In genomic region chr6:32129297-32130088, GRCh38 we compare ENCODE assay signal across 8 cellular contexts. TPM values are rescaled to one million over a fixed set of nuclear protein-coding genes. Genes with fewer than 3 reads are reported as not detected.
A peak's percentile ranks its signal among the peaks of the same experiment; 100 is the strongest.
DNase-seq lines count a peak whose midpoint lies in the region; ATAC-seq, FAIRE-seq and TF ChIP-seq lines count a peak whose summit lies in the region.

No MANE protein-coding gene starts in this region.

- TF ChIP-seq POLR2A in endothelial cell of umbilical vein (IDR thresholded peaks at IDR 0.05; ENCODE audit: low read depth, low read length) (no peak), H54 (IDR thresholded peaks at IDR 0.05; ENCODE audit: low read depth, low read length) (no peak)

- peaks cover 25% of the 10 kb centered on the region for H3K4me1 ChIP-seq in PC-3 (ENCODE audit: insufficient read depth, low read length)
- peaks cover 20% of the 10 kb centered on the region for H3K4me1 ChIP-seq in endothelial cell of umbilical vein (ENCODE audit: control insufficient read depth, extremely low read depth, insufficient read depth, low read length)

- DNase-seq in DMS 273 (lab: John Stamatoyannopoulos, UW; ENCODE audit: unreplicated experiment) (peak; percentile 65), DMS 273 treated with DMSO at 0.1 percent for 48 hours (lab: John Stamatoyannopoulos, UW) (no peak), PC-3 (peak; percentile 22), endothelial cell of umbilical vein (ENCODE audit: low read depth, low spot score) (no peak), retina (no peak), posterior vena cava (ENCODE audit: low spot score) (no peak), H54 (ENCODE audit: insufficient read length, low spot score) (no peak)

- dilution Hi-C loops in endothelial cell of umbilical vein (cut with MboI; ENCODE audit: extremely low pct_ligation_motif_present, low sequenced_read_pairs), result no loop called here

- no peak for TF ChIP-seq EP300 in neural cell (conservative IDR thresholded peaks at IDR 0.05; ENCODE audit: poor library complexity, severe bottlenecking)

- POLR2A ChIA-PET in PC-3 (lab: Charles Lee; ENCODE audit: unreplicated experiment) (interaction anchor here (0.6 to 3.1 kb wide), 3 partner anchors 22 to 254 kb away, joined by 3 to 17 read pairs (median 3); partner anchors contain the start of gene PRRT1), endothelial cell of umbilical vein (lab: Charles Lee) (interaction anchor here (1.1 kb wide), 1 partner anchor 66 kb away, joined by 5 read pairs; no protein-coding TSS in a partner anchor)

- FAIRE-seq in endothelial cell of umbilical vein (lab: Jason Lieb, UNC), result no peak
- no peak for FAIRE-seq in H54 (lab: Jason Lieb, UNC)

- no peaks in the 10 kb centered on the region for H4K20me1 ChIP-seq in PC-3 (ENCODE audit: low read length)
- H4K20me1 ChIP-seq in endothelial cell of umbilical vein (replicated peaks; ENCODE audit: control insufficient read depth, extremely low read depth, insufficient read depth, low read length), result no peaks in the 10 kb centered on the region
- H4K20me1 ChIP-seq in neural cell (ENCODE audit: insufficient read depth), result no peaks in the 10 kb centered on the region

- no peaks in the 10 kb centered on the region for H3K36me3 ChIP-seq in PC-3 (ENCODE audit: low read depth, low read length)
- H3K36me3 ChIP-seq in endothelial cell of umbilical vein (ENCODE audit: control insufficient read depth in 2 of 2, extremely low read depth in 1 of 2, insufficient read depth in 2 of 2, low read length in 2 of 2), result peaks cover 0 to 11% of the 10 kb centered on the region in 2 experiments
- H3K36me3 ChIP-seq in neural cell (ENCODE audit: insufficient read depth, low read length), result no peaks in the 10 kb centered on the region

- no peaks in the 10 kb centered on the region for H3K9me3 ChIP-seq in PC-3 (ENCODE audit: low read length)
- no peaks in the 10 kb centered on the region for H3K9me3 ChIP-seq in endothelial cell of umbilical vein (replicated peaks; ENCODE audit: control insufficient read depth, insufficient read depth, low read length)
- H3K9me3 ChIP-seq in neural cell (ENCODE audit: low read length), result no peaks in the 10 kb centered on the region

- H3K27ac ChIP-seq in PC-3 (ENCODE audit: low read length), result peak overlapping the region; percentile 46
- peak overlapping the region; percentile 51 for H3K27ac ChIP-seq in endothelial cell of umbilical vein (ENCODE audit: insufficient read depth, low read depth, low read length)
- H3K27ac ChIP-seq in neural cell (ENCODE audit: low read length), result peak overlapping the region; percentile 76

- no peaks in the 10 kb centered on the region for H3K9me1 ChIP-seq in endothelial cell of umbilical vein (replicated peaks; ENCODE audit: control insufficient read depth, extremely low read depth, insufficient read depth, low read length)

- peak; percentile 6; the same call in 1 of the 2 replicates for ATAC-seq in PC-3

- no peaks in the 10 kb centered on the region for H3K27me3 ChIP-seq in PC-3 (ENCODE audit: low read length)
- H3K27me3 ChIP-seq in endothelial cell of umbilical vein (ENCODE audit: control insufficient read depth in 2 of 2, insufficient read depth in 2 of 2, low read length in 2 of 2), result peaks cover 0 to 2% of the 10 kb centered on the region in 2 experiments
- H3K27me3 ChIP-seq in neural cell (ENCODE audit: insufficient read depth, low read depth, low read length), result no peaks in the 10 kb centered on the region

- intact Hi-C loops in PC-3 (cut with micrococcal nuclease) (loop anchor here (1.0 to 2.0 kb wide), 3 partner anchors 15 to 49 kb away; partner anchors contain the start of genes PPT2 and RNF5), endothelial cell of umbilical vein (cut with micrococcal nuclease) (loop anchor here (1.0 kb wide), 3 partner anchors 25 to 66 kb away; partner anchors contain the start of genes AGPAT1 and PPT2), posterior vena cava (cut with DNase I) (loop anchor here in 1 of 2 donors (5.0 kb wide), 1 partner anchor 48 kb away; the partner anchor contains the start of genes AGPAT1 and RNF5)

- peak overlapping the region; percentile 90 for H3K4me3 ChIP-seq in PC-3 (ENCODE audit: low read length)
- peak overlapping the region; percentile 78 to 89 (median 84) for H3K4me3 ChIP-seq in endothelial cell of umbilical vein (replicated peaks in 1 of 3; ENCODE audit: insufficient read depth in 1 of 3, low read depth in 1 of 3, low read length in 3 of 3)
- H3K4me3 ChIP-seq in neural cell (ENCODE audit: low read length), result peak overlapping the region; percentile 89

- peak overlapping the region; percentile 84 for H3K9ac ChIP-seq in PC-3 (ENCODE audit: low read length)
- peak overlapping the region; percentile 74 for H3K9ac ChIP-seq in endothelial cell of umbilical vein (replicated peaks; ENCODE audit: extremely low read depth, insufficient read depth, low read length)
- peak overlapping the region; percentile 73 for H3K9ac ChIP-seq in neural cell (ENCODE audit: low read length)

- H3K9me2 ChIP-seq in PC-3 (replicated peaks; ENCODE audit: low read length) (no peaks in the 10 kb centered on the region), neural cell (ENCODE audit: insufficient read depth, low read length) (no peaks in the 10 kb centered on the region)

- TF ChIP-seq CTCF in PC-3 (conservative IDR thresholded peaks at IDR 0.05; ENCODE audit: low read depth, low read length) (no peak), endothelial cell of umbilical vein (IDR thresholded peaks at IDR 0.05; ENCODE audit: extremely low read depth in 1 of 2, insufficient read depth in 1 of 2, low read depth in 1 of 2, low read length in 2 of 2) (no peak), neural cell (IDR thresholded peaks at IDR 0.05; ENCODE audit: poor library complexity, severe bottlenecking) (no peak)

- CTCF ChIA-PET in PC-3 (lab: Charles Lee) (interaction anchor here (0.6 to 1.6 kb wide), 3 partner anchors 11 to 56 kb away, joined by 4 to 5 read pairs (median 5); no protein-coding TSS in a partner anchor), endothelial cell of umbilical vein (lab: Charles Lee) (interaction anchor here (0.8 to 3.5 kb wide), 10 partner anchors 10 to 709 kb away, joined by 3 to 17 read pairs (median 4); partner anchors contain the start of genes EGFL8, GPSM3 and TAP2)

- H3K4me2 ChIP-seq in PC-3 (ENCODE audit: low read length), result peak overlapping the region; percentile 90
- peak overlapping the region; percentile 95 for H3K4me2 ChIP-seq in endothelial cell of umbilical vein (ENCODE audit: insufficient read depth, low read length)
- peak overlapping the region; percentile 94 for H3K4me2 ChIP-seq in neural cell (ENCODE audit: low read length)

- H3K79me2 ChIP-seq in PC-3 (ENCODE audit: low read length) (peaks cover 38% of the 10 kb centered on the region), endothelial cell of umbilical vein (ENCODE audit: control insufficient read depth, insufficient read depth, low read length) (peaks cover 11% of the 10 kb centered on the region), neural cell (replicated peaks; ENCODE audit: insufficient read depth, low read length) (peaks cover 25% of the 10 kb centered on the region)

- H2AFZ ChIP-seq in PC-3 (ENCODE audit: low read length) (peak overlapping the region; percentile 94), endothelial cell of umbilical vein (ENCODE audit: low read depth, low read length) (peak overlapping the region; percentile 86), neural cell (ENCODE audit: low read depth, low read length) (peak overlapping the region; percentile 43)

- BruUV-seq in PC-3 (replicated peaks; lab: Mats Ljungman, UMichigan) (TSS peak; percentile 72), endothelial cell of umbilical vein (replicated peaks; lab: Mats Ljungman, UMichigan) (TSS peak; percentile 40)

- TF ChIP-seq RAD21 in neural cell (conservative IDR thresholded peaks at IDR 0.05), result no peak

- H3F3A ChIP-seq in PC-3 (ENCODE audit: low read length, unreplicated experiment) (no peaks in the 10 kb centered on the region), neural cell (ENCODE audit: insufficient read depth, low read length, poor library complexity, severe bottlenecking) (no peaks in the 10 kb centered on the region)

RNA-seq across cellular contexts. Expression of gene FKBPL, which starts 0.6 kb away (rescaled TPM):
- total RNA-seq in PC-3 (2014; rRNA removed), result 12.6 and 16.4 TPM in 2 replicates
- total RNA-seq in endothelial cell of umbilical vein, result 5.2 and 6.0 TPM in 2 replicates
- 3.4 and 3.5 TPM in 2 replicates for polyA plus RNA-seq in endothelial cell of umbilical vein
- 3.8 and 4.4 TPM in 2 replicates for polyA plus RNA-seq in endothelial cell of umbilical vein (2011; cell fraction: cytosol; rRNA removed)
- polyA plus RNA-seq in endothelial cell of umbilical vein (2011; cell fraction: nucleus; rRNA removed), result 2.7 and 3.0 TPM in 2 replicates
- polyA plus RNA-seq in endothelial cell of umbilical vein (2012), result 3.3 and 4.7 TPM in 2 replicates
- polyA minus RNA-seq in endothelial cell of umbilical vein, result 1.7 and 3.2 TPM in 2 replicates
- polyA minus RNA-seq in endothelial cell of umbilical vein (2011; cell fraction: cytosol; rRNA and poly(A)+ RNA removed), result 1.4 TPM
- polyA minus RNA-seq in endothelial cell of umbilical vein (2011; cell fraction: nucleus; rRNA and poly(A)+ RNA removed), result 1.2 TPM in 2 replicates
- polyA plus RNA-seq in neural cell, result 8.6 and 10.9 TPM in 2 replicates
- 6.8 and 10.5 TPM in 2 replicates for polyA minus RNA-seq in neural cell
- total RNA-seq in posterior vena cava, result 1 to 10 TPM; 2.0 to 2.8 TPM

RNA-seq across cellular contexts. Expression of gene ATF6B, which starts 1.4 kb away (rescaled TPM):
- 33.4 and 35.7 TPM in 2 replicates for total RNA-seq in PC-3 (2014; rRNA removed)
- 102 and 106 TPM in 2 replicates for total RNA-seq in endothelial cell of umbilical vein
- 113 and 115 TPM in 2 replicates for polyA plus RNA-seq in endothelial cell of umbilical vein
- polyA plus RNA-seq in endothelial cell of umbilical vein (2011; cell fraction: cytosol; rRNA removed), result 72.2 and 73.7 TPM in 2 replicates
- 173 and 238 TPM in 2 replicates for polyA plus RNA-seq in endothelial cell of umbilical vein (2011; cell fraction: nucleus; rRNA removed)
- polyA plus RNA-seq in endothelial cell of umbilical vein (2012), result 72.4 and 90.6 TPM in 2 replicates
- 87.7 and 103 TPM in 2 replicates for polyA minus RNA-seq in endothelial cell of umbilical vein
- polyA minus RNA-seq in endothelial cell of umbilical vein (2011; cell fraction: cytosol; rRNA and poly(A)+ RNA removed), result 19.0 TPM
- 72.4 and 80.5 TPM in 2 replicates for polyA minus RNA-seq in endothelial cell of umbilical vein (2011; cell fraction: nucleus; rRNA and poly(A)+ RNA removed)
- 44.3 and 49.3 TPM in 2 replicates for polyA plus RNA-seq in neural cell
- 25.7 and 27.5 TPM in 2 replicates for polyA minus RNA-seq in neural cell
- 10 to 100 TPM; 39.0 to 63.1 TPM for total RNA-seq in posterior vena cava

RNA-seq across cellular contexts. Expression of gene TNXB, which starts 20.4 kb away (rescaled TPM):
- 2.9 and 3.3 TPM in 2 replicates for total RNA-seq in PC-3 (2014; rRNA removed)
- 2.7 and 3.2 TPM in 2 replicates for total RNA-seq in endothelial cell of umbilical vein
- polyA plus RNA-seq in endothelial cell of umbilical vein, result 0.24 and 0.47 TPM in 2 replicates
- 0.04 and 0.28 TPM in 2 replicates for polyA plus RNA-seq in endothelial cell of umbilical vein (2011; cell fraction: cytosol; rRNA removed)
- 2.3 and 2.4 TPM in 2 replicates for polyA plus RNA-seq in endothelial cell of umbilical vein (2011; cell fraction: nucleus; rRNA removed)
- 0.05 and 0.14 TPM in 2 replicates for polyA plus RNA-seq in endothelial cell of umbilical vein (2012)
- 0.57 and 0.95 TPM in 2 replicates for polyA minus RNA-seq in endothelial cell of umbilical vein
- 1.1 TPM for polyA minus RNA-seq in endothelial cell of umbilical vein (2011; cell fraction: cytosol; rRNA and poly(A)+ RNA removed)
- 2.9 and 3.7 TPM in 2 replicates for polyA minus RNA-seq in endothelial cell of umbilical vein (2011; cell fraction: nucleus; rRNA and poly(A)+ RNA removed)
- polyA plus RNA-seq in neural cell, result 3.3 and 3.6 TPM in 2 replicates
- polyA minus RNA-seq in neural cell, result 3.7 and 8.0 TPM in 2 replicates
- 100 to 1,000 TPM; 189 to 407 TPM for total RNA-seq in posterior vena cava

RNA-seq across cellular contexts. Expression of gene PRRT1, which starts 22.2 kb away (rescaled TPM):
- total RNA-seq in PC-3 (2014; rRNA removed), result 1.5 TPM in 1 of 2 replicates, not detected in the other
- 0.76 and 1.3 TPM in 2 replicates for total RNA-seq in endothelial cell of umbilical vein
- 0.38 and 0.55 TPM in 2 replicates for polyA plus RNA-seq in endothelial cell of umbilical vein
- 0.13 and 0.28 TPM in 2 replicates for polyA plus RNA-seq in endothelial cell of umbilical vein (2011; cell fraction: cytosol; rRNA removed)
- 1.1 and 1.3 TPM in 2 replicates for polyA plus RNA-seq in endothelial cell of umbilical vein (2011; cell fraction: nucleus; rRNA removed)
- polyA plus RNA-seq in endothelial cell of umbilical vein (2012), result 0.58 and 1.1 TPM in 2 replicates
- polyA minus RNA-seq in endothelial cell of umbilical vein, result 0.11 TPM in 1 of 2 replicates, not detected in the other
- not detected for polyA minus RNA-seq in endothelial cell of umbilical vein (2011; cell fraction: cytosol; rRNA and poly(A)+ RNA removed)
- 0.24 TPM in 1 of 2 replicates, not detected in the other for polyA minus RNA-seq in endothelial cell of umbilical vein (2011; cell fraction: nucleus; rRNA and poly(A)+ RNA removed)
- 0.22 TPM in 1 of 2 replicates, not detected in the other for polyA plus RNA-seq in neural cell
- 0.35 and 0.73 TPM in 2 replicates for polyA minus RNA-seq in neural cell
- 1 to 10 TPM; 2.6 to 3.6 TPM for total RNA-seq in posterior vena cava

RNA-seq across cellular contexts. Expression of gene PPT2, which starts 24.4 kb away (rescaled TPM):
- total RNA-seq in PC-3 (2014; rRNA removed) (16.6 and 30.8 TPM in 2 replicates), endothelial cell of umbilical vein (27.2 and 27.6 TPM in 2 replicates), posterior vena cava (10 to 100 TPM; 14.2 to 18.4 TPM)
- polyA plus RNA-seq in endothelial cell of umbilical vein (44.6 and 47.3 TPM in 2 replicates), neural cell (53.5 and 330 TPM in 2 replicates)
- polyA plus RNA-seq in endothelial cell of umbilical vein (2011; cell fraction: cytosol; rRNA removed), result 27.2 and 31.8 TPM in 2 replicates
- 64.0 and 71.2 TPM in 2 replicates for polyA plus RNA-seq in endothelial cell of umbilical vein (2011; cell fraction: nucleus; rRNA removed)
- 18.1 and 18.9 TPM in 2 replicates for polyA plus RNA-seq in endothelial cell of umbilical vein (2012)
- polyA minus RNA-seq in endothelial cell of umbilical vein (34.7 and 48.9 TPM in 2 replicates), neural cell (28.9 and 29.7 TPM in 2 replicates)
- 26.2 TPM for polyA minus RNA-seq in endothelial cell of umbilical vein (2011; cell fraction: cytosol; rRNA and poly(A)+ RNA removed)
- 20.8 and 23.4 TPM in 2 replicates for polyA minus RNA-seq in endothelial cell of umbilical vein (2011; cell fraction: nucleus; rRNA and poly(A)+ RNA removed)

Comparison
In these comparisons a context has a peak if more than half of its experiments do, and no peak if none do; other contexts are left out.
1. DNase-seq: peak in DMS 273 (single experiment) and PC-3 (single experiment); none in DMS 273 treated with DMSO at 0.1 percent for 48 hours (single experiment), endothelial cell of umbilical vein (single experiment), retina (single experiment), posterior vena cava (single experiment) and H54 (single experiment).
2. H2AFZ ChIP-seq: peak in every context shown above with its lines; median percentile 94 in PC-3; 86 in endothelial cell of umbilical vein; 43 in neural cell.
3. RNA of gene TNXB, which starts 20.4 kb away (total RNA-seq): 189 to 407 TPM in posterior vena cava; 2.9 to 3.3 TPM in PC-3 and 2.7 to 3.2 TPM in endothelial cell of umbilical vein; every median in the first group is over 10 times any median in the second.
4. Peak in every context shown above with its lines, with median percentiles within 50 percentile points of each other: H3K27ac ChIP-seq, H3K4me2 ChIP-seq, H3K4me3 ChIP-seq and H3K9ac ChIP-seq.